In genomic region chr7:36127075-36127740, GRCh38 we compare ENCODE assay signal across 11 cellular contexts. TPM values are rescaled to one million over a fixed set of nuclear protein-coding genes. Genes with fewer than 3 reads are reported as not detected.
DNase-seq lines count a peak whose midpoint lies in the region; ATAC-seq, FAIRE-seq and TF ChIP-seq lines count a peak whose summit lies in the region.
"Had no signal": no experiment of that assay in that cellular context is flagged by ENCODE, and none has a peak within 500 bp of the region (broad histone marks: within the 10 kb centered on the region; RNA-seq: fewer than 3 reads in every experiment).

No MANE protein-coding gene starts in this region.

- H3K27me3 ChIP-seq in left lung, result no peaks in the 10 kb centered on the region

- no peaks in the 10 kb centered on the region for H3K36me3 ChIP-seq in left lung

- peak; percentile 30 to 38 for DNase-seq in activated T-cell treated with anti-CD3 and anti-CD28 coated beads, Interleukin-2, amount 50 U/mL, for 48 hours
- no peak for DNase-seq in activated T-cell treated with anti-CD3 and anti-CD28 coated beads, Interleukin-2, amount 50 U/mL, for 1 hour
- DNase-seq in NCI-H1694 (lab: John Stamatoyannopoulos, UW) (peak; percentile 66), fibroblast of mammary gland (ENCODE audit: low read depth) (peak; percentile 51), urothelium cell line (ENCODE audit: low spot score) (no peak), left lung (no peak)
- no peak for DNase-seq in activated naive CD4-positive, alpha-beta T cell treated with Interleukin-2 at 50 U/mL for 16 hours
- DNase-seq: NCI-H2029 treated with DMSO at 0.1 percent for 48 hours, T-helper 1 cell had no signal

- H3K27ac ChIP-seq in left lung, result no peak overlapping the region

- ATAC-seq in left lung (no peak), HG03108 (IDR thresholded peaks at IDR 0.05; ENCODE audit: unreplicated experiment) (no peak)

- TF ChIP-seq CTCF in fibroblast of mammary gland (conservative IDR thresholded peaks at IDR 0.05; ENCODE audit: control insufficient read depth, insufficient read depth, low read depth, low read length) (peak; percentile 55), left lung (IDR thresholded peaks at IDR 0.05) (no peak)

- intact Hi-C loops in left lung (cut with DNase I), result no loop called here

- no peaks in the 10 kb centered on the region for H3K9me3 ChIP-seq in left lung

- FAIRE-seq in urothelium cell line (lab: Jason Lieb, UNC), result peak; percentile 20
- FAIRE-seq: H54 had no signal

- H3K4me3 ChIP-seq in fibroblast of mammary gland (ENCODE audit: control insufficient read depth, low read depth, low read length) (no peak overlapping the region), left lung (no peak overlapping the region)

- H3K4me1 ChIP-seq in left lung, result peaks cover 0 to 10% of the 10 kb centered on the region in 2 donors

RNA-seq across cellular contexts. Expression of gene EEPD1, which starts 25.8 kb away (rescaled TPM):
- 10 to 100 TPM in 1 of 2 donors, 1 to 10 TPM in 1; 7.8 to 11.8 TPM for total RNA-seq in left lung

Comparison
In these comparisons a context has a peak if more than half of its experiments do, and no peak if none do; other contexts are left out.
1. DNase-seq: peak in activated T-cell treated with anti-CD3 and anti-CD28 coated beads, Interleukin-2, amount 50 U/mL, for 48 hours (2 of 2), NCI-H1694 (single experiment) and fibroblast of mammary gland (single experiment); none in activated T-cell treated with anti-CD3 and anti-CD28 coated beads, Interleukin-2, amount 50 U/mL, for 1 hour (single experiment), urothelium cell line (single experiment), activated naive CD4-positive, alpha-beta T cell treated with Interleukin-2 at 50 U/mL for 16 hours (single experiment) and left lung (0 of 2).